10 cellular contexts compared by ENCODE assay signal in the genomic region with DNA sequence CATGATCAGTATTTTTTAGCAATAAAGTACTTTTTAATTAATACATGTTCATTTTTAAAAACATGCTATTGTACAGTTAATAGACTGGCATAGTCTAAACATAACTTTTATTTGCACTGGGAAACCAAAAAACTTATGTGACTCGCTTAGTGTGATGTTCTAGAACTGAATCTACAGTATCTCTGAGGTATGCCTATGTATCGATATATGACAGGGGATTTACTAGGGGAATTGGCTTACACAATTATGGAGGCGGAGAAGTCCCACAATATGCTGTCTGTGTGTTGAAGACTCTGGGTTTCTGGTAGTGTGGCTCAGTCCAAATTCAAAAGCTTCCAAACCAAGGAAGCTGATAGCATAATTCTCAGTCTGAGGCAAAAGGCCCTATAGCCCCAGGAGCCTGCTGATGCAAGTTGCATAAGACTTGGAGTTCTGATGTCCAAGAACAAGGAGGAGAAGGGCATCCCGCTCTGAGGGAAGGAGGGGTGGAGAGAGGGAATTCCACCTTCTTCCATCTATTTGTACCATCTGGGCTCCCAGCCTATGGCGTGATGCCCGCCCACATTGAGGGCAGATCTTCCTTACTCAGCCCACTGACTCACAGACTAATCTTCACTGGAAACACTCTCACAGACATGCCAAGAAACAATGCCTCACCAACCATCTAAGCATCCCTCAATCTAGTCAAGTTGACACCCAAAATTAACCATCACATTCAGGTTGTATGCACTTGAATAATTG. TPM values are rescaled to one million over a fixed set of nuclear protein-coding genes. Genes with fewer than 3 reads are reported as not detected.
DNase-seq lines count a peak whose midpoint lies in the region; ATAC-seq and TF ChIP-seq lines count a peak whose summit lies in the region.
"Had no signal": no experiment of that assay in that cellular context is flagged by ENCODE, and none has a peak within 500 bp of the region (broad histone marks: within the 10 kb centered on the region; RNA-seq: fewer than 3 reads in every experiment).

No MANE protein-coding gene starts in this region.

- no peak for ATAC-seq in HG02938 (IDR thresholded peaks at IDR 0.05; ENCODE audit: unreplicated experiment)
- no peak for ATAC-seq in GM21367 (IDR thresholded peaks at IDR 0.05; ENCODE audit: unreplicated experiment)
- ATAC-seq in GM21619 (IDR thresholded peaks at IDR 0.05; ENCODE audit: unreplicated experiment) = no peak
- ATAC-seq: sciatic nerve had no signal

- no peaks in the 10 kb centered on the region for H3K27me3 ChIP-seq in adipocyte (replicated peaks; ENCODE audit: control insufficient read depth, insufficient read depth, low read length)

- H3K9ac ChIP-seq in adipocyte (ENCODE audit: low read length) = no peak overlapping the region

- no peak for TF ChIP-seq CTCF in AG09319 (IDR thresholded peaks at IDR 0.05; ENCODE audit: low read depth, low read length)

- H3K4me1 ChIP-seq in adipocyte (ENCODE audit: control insufficient read depth, insufficient read depth, low read length) = peaks cover 9% of the 10 kb centered on the region

- H3K4me3 ChIP-seq in adipocyte (ENCODE audit: low read length) = no peak overlapping the region

- peaks cover 91% of the 10 kb centered on the region for H3K36me3 ChIP-seq in adipocyte (ENCODE audit: control insufficient read depth, insufficient read depth, low read length, severe bottlenecking)

- no peaks in the 10 kb centered on the region for H3K9me3 ChIP-seq in adipocyte (ENCODE audit: control insufficient read depth, low read length)

- peak; percentile 25 for DNase-seq in AG09319 (ENCODE audit: extremely low read depth, low read depth)
- DNase-seq in HCEC 1CT = peak; percentile 50
- DNase-seq in adipocyte (ENCODE audit: low read depth) = peak; percentile 27
- peak; percentile 63 for DNase-seq in myocyte (ENCODE audit: low read depth)
- no peak for DNase-seq in NCI-H2227 treated with DMSO at 0.1 percent for 48 hours (lab: John Stamatoyannopoulos, UW)
- DNase-seq: effector CD8-positive, alpha-beta T cell had no signal

RNA-seq across cellular contexts. Expression of a gene that starts 27.5 kb away (rescaled TPM):
- 96.2 and 111 TPM in 2 replicates for total RNA-seq in myocyte
- 35.8 TPM for polyA plus RNA-seq in myocyte (2012)
